10 cellular contexts compared by ENCODE assay signal in genomic region chr1:64246294-64246917, GRCh38. TPM values are rescaled to one million over a fixed set of nuclear protein-coding genes. Genes with fewer than 3 reads are reported as not detected.
DNase-seq lines count a peak whose midpoint lies in the region; ATAC-seq and TF ChIP-seq lines count a peak whose summit lies in the region.
"Had no signal": no experiment of that assay in that cellular context is flagged by ENCODE, and none has a peak within 500 bp of the region (broad histone marks: within the 10 kb centered on the region; RNA-seq: fewer than 3 reads in every experiment).

No MANE protein-coding gene starts in this region.

- intact Hi-C loops in body of pancreas (cut with DNase I): no loop called here

- H3K27ac ChIP-seq in body of pancreas: no peak overlapping the region

- 10 to 13% methylated on average over 4 of the region's 4 CpGs for WGBS in body of pancreas, 2 donors

- H3K4me1 ChIP-seq in body of pancreas: peaks cover 26% of the 10 kb centered on the region

- TF ChIP-seq CTCF in body of pancreas (IDR thresholded peaks at IDR 0.05): peak; percentile 55 to 92 (median 89)

- ATAC-seq in body of pancreas (peak; percentile 53), HG02852 (IDR thresholded peaks at IDR 0.05; ENCODE audit: unreplicated experiment) (no peak)

- no peaks in the 10 kb centered on the region for H3K36me3 ChIP-seq in body of pancreas (replicated peaks in 1 of 2; ENCODE audit: insufficient read depth in 1 of 2, low read depth in 2 of 2)

- H3K9me3 ChIP-seq in body of pancreas: no peaks in the 10 kb centered on the region

- DNase-seq in NCI-H526 (lab: John Stamatoyannopoulos, UW) (peak; percentile 22 to 51), NCI-H526 treated with DMSO at 0.1 percent for 48 hours (lab: John Stamatoyannopoulos, UW) (no peak), NCI-H2171 treated with DMSO at 0.1 percent for 48 hours (lab: John Stamatoyannopoulos, UW) (peak; percentile 80), body of pancreas (no peak), left kidney (ENCODE audit: low read depth, low spot score) (peak; percentile 63)
- DNase-seq in stimulated activated CD4-positive, alpha-beta T cell treated with anti-CD3 and anti-CD28 coated beads, Interleukin-4, amount 100 ng/mL, for 24 hours: no peak
- DNase-seq in activated CD4-positive, alpha-beta T cell treated with anti-CD3 and anti-CD28 coated beads for 48 hours: no peak

- no peak overlapping the region for H3K4me3 ChIP-seq in body of pancreas

- H3K27me3 ChIP-seq in body of pancreas: no peaks in the 10 kb centered on the region

- TF ChIP-seq POLR2A in body of pancreas (IDR thresholded peaks at IDR 0.05): no peak

RNA-seq across cellular contexts. Expression of gene UBE2U, which starts 43.0 kb away (rescaled TPM):
- not detected for total RNA-seq in body of pancreas
- total RNA-seq: activated CD8-positive, alpha-beta memory T cell treated with anti-CD3 and anti-CD28 coated beads for 36 hours; CD8-positive, alpha-beta memory T cell had no signal

Comparison
In these comparisons a context has a peak if more than half of its experiments do, and no peak if none do; other contexts are left out.
1. DNase-seq: peak in NCI-H526 (2 of 2), NCI-H2171 treated with DMSO at 0.1 percent for 48 hours (single experiment) and left kidney (single experiment); none in NCI-H526 treated with DMSO at 0.1 percent for 48 hours (single experiment), body of pancreas (0 of 4), stimulated activated CD4-positive, alpha-beta T cell treated with anti-CD3 and anti-CD28 coated beads, Interleukin-4, amount 100 ng/mL, for 24 hours (single experiment) and activated CD4-positive, alpha-beta T cell treated with anti-CD3 and anti-CD28 coated beads for 48 hours (single experiment).